ENCODE assay signal across 8 cellular contexts in genomic region chr17:67157732-67158639, GRCh38.
DNase-seq lines count a peak whose midpoint lies in the region; ATAC-seq and TF ChIP-seq lines count a peak whose summit lies in the region.

No MANE protein-coding gene starts in this region.

- H3K27ac Mint-ChIP-seq in stimulated activated naive CD8-positive, alpha-beta T cell treated with anti-CD3 and anti-CD28 coated beads, Interleukin-15, Interleukin-2, amounts not matched to agents 100 ng/mL and 50 ng/mL, for 24 hours, result peak overlapping the region; percentile 21

- no peaks in the 10 kb centered on the region for H3K4me1 ChIP-seq in breast epithelium

- H3K4me3 ChIP-seq in breast epithelium, result no peak overlapping the region

- intact Hi-C loops in breast epithelium (cut with DNase I; ENCODE audit: low total_unique reads), result no loop called here
- intact Hi-C loops in posterior vena cava (cut with DNase I), result no loop called here

- no peak overlapping the region for H3K27ac ChIP-seq in breast epithelium

- TF ChIP-seq POLR2A in breast epithelium (IDR thresholded peaks at IDR 0.05), result no peak

- no peaks in the 10 kb centered on the region for H3K9me3 ChIP-seq in breast epithelium

- peaks cover 38% of the 10 kb centered on the region for H3K36me3 Mint-ChIP-seq in stimulated activated naive CD8-positive, alpha-beta T cell treated with anti-CD3 and anti-CD28 coated beads, Interleukin-15, Interleukin-2, amounts not matched to agents 100 ng/mL and 50 ng/mL, for 24 hours (ENCODE audit: low read depth)

- no peaks in the 10 kb centered on the region for H3K27me3 ChIP-seq in breast epithelium

- no peaks in the 10 kb centered on the region for H3K9me3 Mint-ChIP-seq in stimulated activated naive CD8-positive, alpha-beta T cell treated with anti-CD3 and anti-CD28 coated beads, Interleukin-15, Interleukin-2, amounts not matched to agents 100 ng/mL and 50 ng/mL, for 24 hours

- H3K4me1 Mint-ChIP-seq in stimulated activated naive CD8-positive, alpha-beta T cell treated with anti-CD3 and anti-CD28 coated beads, Interleukin-15, Interleukin-2, amounts not matched to agents 100 ng/mL and 50 ng/mL, for 24 hours (ENCODE audit: low read depth), result peaks cover 25% of the 10 kb centered on the region

- H3K4me3 Mint-ChIP-seq in stimulated activated naive CD8-positive, alpha-beta T cell treated with anti-CD3 and anti-CD28 coated beads, Interleukin-15, Interleukin-2, amounts not matched to agents 100 ng/mL and 50 ng/mL, for 24 hours, result no peak overlapping the region

- ATAC-seq in stimulated activated naive CD8-positive, alpha-beta T cell treated with anti-CD3 and anti-CD28 coated beads, Interleukin-15, Interleukin-2, amounts not matched to agents 100 U/mL and 50 U/mL, for 24 hours, result no peak
- no peak for ATAC-seq in HG02885 (IDR thresholded peaks at IDR 0.05; ENCODE audit: poor library complexity, unreplicated experiment)

- no peak for DNase-seq in stimulated activated naive CD8-positive, alpha-beta T cell treated with anti-CD3 and anti-CD28 coated beads, Interleukin-15, Interleukin-2, amounts not matched to agents 100 U/mL and 50 U/mL, for 24 hours
- DNase-seq in NCI-H446 treated with DMSO at 0.1 percent for 48 hours (lab: John Stamatoyannopoulos, UW), result peak; percentile 12
- no peak for DNase-seq in breast epithelium (ENCODE audit: low spot score in 2 of 2)
- peak; percentile 27 for DNase-seq in middle frontal gyrus (ENCODE audit: extremely low spot score, low spot score)
- DNase-seq in NCI-H187 treated with DMSO at 0.1 percent for 48 hours (lab: John Stamatoyannopoulos, UW), result no peak
- DNase-seq in posterior vena cava (ENCODE audit: low spot score), result no peak

- peak in 2 of 3 donors; percentile 11 to 21 for TF ChIP-seq CTCF in breast epithelium (IDR thresholded peaks at IDR 0.05)

- no peaks in the 10 kb centered on the region for H3K36me3 ChIP-seq in breast epithelium

- H3K27me3 Mint-ChIP-seq in stimulated activated naive CD8-positive, alpha-beta T cell treated with anti-CD3 and anti-CD28 coated beads, Interleukin-15, Interleukin-2, amounts not matched to agents 100 ng/mL and 50 ng/mL, for 24 hours, result no peaks in the 10 kb centered on the region

Comparison
In these comparisons a context has a peak if more than half of its experiments do, and no peak if none do; other contexts are left out.
1. DNase-seq: peak in NCI-H446 treated with DMSO at 0.1 percent for 48 hours (single experiment) and middle frontal gyrus (single experiment); none in stimulated activated naive CD8-positive, alpha-beta T cell treated with anti-CD3 and anti-CD28 coated beads, Interleukin-15, Interleukin-2, amounts not matched to agents 100 U/mL and 50 U/mL, for 24 hours (single experiment), breast epithelium (0 of 2), NCI-H187 treated with DMSO at 0.1 percent for 48 hours (single experiment) and posterior vena cava (single experiment).